8 cellular contexts compared by ENCODE assay signal in the genomic region with DNA sequence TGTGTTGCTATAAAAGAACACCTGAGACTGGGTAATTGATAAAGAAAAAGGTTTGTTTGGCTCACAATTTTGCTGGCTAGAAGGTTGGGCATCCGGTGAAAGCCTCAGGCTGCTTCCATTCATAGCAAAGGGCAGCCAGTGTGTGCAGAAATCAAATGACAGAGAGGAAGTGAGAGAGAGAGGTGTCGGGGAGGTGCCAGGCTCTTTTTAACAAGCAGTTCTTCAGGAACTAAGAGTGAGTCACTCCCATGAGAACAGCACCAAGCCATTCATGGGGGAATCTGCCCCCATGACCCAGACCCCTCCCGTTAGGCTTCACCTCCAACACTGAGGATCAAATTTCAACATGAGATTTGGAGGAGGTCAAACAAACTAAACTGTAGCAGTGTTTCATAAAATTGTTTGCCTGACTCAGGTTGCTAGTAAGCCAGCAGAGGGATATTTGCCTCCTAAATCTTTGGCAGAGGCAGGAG. TPM values are rescaled to one million over a fixed set of nuclear protein-coding genes. Genes with fewer than 3 reads are reported as not detected.
DNase-seq lines count a peak whose midpoint lies in the region; ATAC-seq and TF ChIP-seq lines count a peak whose summit lies in the region.

No MANE protein-coding gene starts in this region.

- H3K36me3 ChIP-seq in OCI-LY3 (replicated peaks; ENCODE audit: low read depth, low read length) = peaks cover 58% of the 10 kb centered on the region
- peaks cover 0 to 32% of the 10 kb centered on the region in 2 donors for H3K36me3 ChIP-seq in neuronal stem cell (replicated peaks in 1 of 2; ENCODE audit: control insufficient read depth in 2 of 2, insufficient read depth in 2 of 2, low read length in 2 of 2)
- H3K36me3 ChIP-seq in ascending aorta = peaks cover 3 to 41% of the 10 kb centered on the region in 2 donors

- H3K4me2 ChIP-seq in OCI-LY3 (ENCODE audit: low read length) (peak overlapping the region; percentile 43), neuronal stem cell (ENCODE audit: insufficient read depth, low read length, poor library complexity, severe bottlenecking) (peak overlapping the region; percentile 29)

- H3K27ac ChIP-seq in C4-2B = peak overlapping the region; percentile 60
- peak overlapping the region; percentile 97 for H3K27ac ChIP-seq in OCI-LY3 (ENCODE audit: low read length)
- peak overlapping the region; percentile 44 for H3K27ac ChIP-seq in neuronal stem cell (replicated peaks; ENCODE audit: low read length)
- peak overlapping the region in 1 of 2 donors; percentile 24 for H3K27ac ChIP-seq in ascending aorta

- DNase-seq in cardiac fibroblast (ENCODE audit: low read depth in 2 of 2) = peak; percentile 63 to 65
- DNase-seq in neuronal stem cell (ENCODE audit: low spot score) = no peak
- DNase-seq in ascending aorta (ENCODE audit: low spot score in 2 of 2) = no peak
- DNase-seq in NCI-H82 (lab: John Stamatoyannopoulos, UW) = no peak

- H3K23ac ChIP-seq in neuronal stem cell (ENCODE audit: low read depth, low read length, poor library complexity) = no peak overlapping the region

- no peak overlapping the region for H2BK5ac ChIP-seq in neuronal stem cell (ENCODE audit: low read length)

- H3K4me1 ChIP-seq in OCI-LY3 (ENCODE audit: low read length) (peaks cover 67% of the 10 kb centered on the region), neuronal stem cell (ENCODE audit: control insufficient read depth in 2 of 2, insufficient read depth in 1 of 2, low read depth in 1 of 2, low read length in 2 of 2) (peaks cover 7 to 18% of the 10 kb centered on the region in 2 donors), ascending aorta (peaks cover 0 to 4% of the 10 kb centered on the region in 2 donors)

- H3K4ac ChIP-seq in neuronal stem cell (ENCODE audit: low read length) = no peak overlapping the region

- intact Hi-C loops in ascending aorta (cut with DNase I) = no loop called here

- H2BK15ac ChIP-seq in neuronal stem cell (ENCODE audit: low read length) = no peak overlapping the region

- H4K20me1 ChIP-seq in OCI-LY3 (ENCODE audit: insufficient read depth, low read length) = no peaks in the 10 kb centered on the region

- H4K91ac ChIP-seq in neuronal stem cell (ENCODE audit: low read depth, low read length, poor library complexity) = no peak overlapping the region

- H3K9me3 ChIP-seq in OCI-LY3 (ENCODE audit: insufficient read depth, low read length) (no peaks in the 10 kb centered on the region), neuronal stem cell (replicated peaks in 1 of 2; ENCODE audit: control insufficient read depth in 2 of 2, insufficient read depth in 1 of 2, low read depth in 1 of 2, low read length in 2 of 2) (peaks cover 0 to 2% of the 10 kb centered on the region in 2 donors), ascending aorta (no peaks in the 10 kb centered on the region)

- ATAC-seq in GM21786 (IDR thresholded peaks at IDR 0.05; ENCODE audit: unreplicated experiment) (peak; percentile 28), GM19455 (IDR thresholded peaks at IDR 0.05; ENCODE audit: unreplicated experiment) (no peak)

- no peak overlapping the region for H4K8ac ChIP-seq in neuronal stem cell (ENCODE audit: low read depth, low read length)

- no peak overlapping the region for H2AFZ ChIP-seq in OCI-LY3 (ENCODE audit: low read depth, low read length)
- H2AFZ ChIP-seq in neuronal stem cell (ENCODE audit: low read length) = no peak overlapping the region

- no peak overlapping the region for H2AK5ac ChIP-seq in neuronal stem cell (ENCODE audit: low read depth, low read length)

- no peak overlapping the region for H2BK12ac ChIP-seq in neuronal stem cell (ENCODE audit: low read length)

- no peak overlapping the region for H3K14ac ChIP-seq in neuronal stem cell (ENCODE audit: low read length)

- H3K79me1 ChIP-seq in neuronal stem cell (ENCODE audit: low read depth, low read length) = no peaks in the 10 kb centered on the region

- peak overlapping the region; percentile 63 for H3K9ac ChIP-seq in OCI-LY3 (ENCODE audit: low read length)
- H3K9ac ChIP-seq in neuronal stem cell (ENCODE audit: low read depth, low read length, poor library complexity) = no peak overlapping the region

- H3K4me3 ChIP-seq in OCI-LY3 (ENCODE audit: low read length) = no peak overlapping the region
- no peak overlapping the region for H3K4me3 ChIP-seq in cardiac fibroblast (replicated peaks in 1 of 2; ENCODE audit: low read depth in 2 of 2, low read length in 2 of 2)
- H3K4me3 ChIP-seq in neuronal stem cell (ENCODE audit: low read length in 2 of 2) = no peak overlapping the region
- no peak overlapping the region for H3K4me3 ChIP-seq in ascending aorta

- WGBS in neuronal stem cell (ENCODE audit: extremely low coverage in 2 of 2, insufficient read length in 2 of 2, insufficient replicate concordance in 1 of 2), 2 donors = no CpG with 5 or more reads among the region's 3 CpGs

- H3K27me3 ChIP-seq in OCI-LY3 (ENCODE audit: low read depth, low read length) (no peaks in the 10 kb centered on the region), neuronal stem cell (ENCODE audit: control insufficient read depth in 3 of 3, insufficient read depth in 3 of 3, low read depth in 1 of 3, low read length in 3 of 3) (peaks cover 0 to 6% (median 0%) of the 10 kb centered on the region in 3 experiments), ascending aorta (no peaks in the 10 kb centered on the region)

- TF ChIP-seq CTCF in C4-2B (conservative IDR thresholded peaks at IDR 0.05) = no peak
- no peak for TF ChIP-seq CTCF in OCI-LY3 (IDR thresholded peaks at IDR 0.05; ENCODE audit: low read depth, low read length)
- TF ChIP-seq CTCF in cardiac fibroblast (IDR thresholded peaks at IDR 0.05; ENCODE audit: low read depth, low read length) = peak; percentile 2
- TF ChIP-seq CTCF in ascending aorta (IDR thresholded peaks at IDR 0.05) = no peak

- no peak overlapping the region for H2BK120ac ChIP-seq in neuronal stem cell (ENCODE audit: low read depth, low read length)

- peaks cover 33% of the 10 kb centered on the region for H3K79me2 ChIP-seq in OCI-LY3 (ENCODE audit: low read length)

- no peak overlapping the region for H3K18ac ChIP-seq in neuronal stem cell (ENCODE audit: low read length)

RNA-seq across cellular contexts. Expression of a gene that starts 4.5 kb away (rescaled TPM):
- 0.06 TPM for polyA plus RNA-seq in neuronal stem cell (2013, experiment 1 of 2)
- polyA plus RNA-seq in neuronal stem cell (2013, experiment 2 of 2) = 0.04 TPM
- total RNA-seq in ascending aorta = not detected

RNA-seq across cellular contexts. Expression of a gene that starts 8.8 kb away (rescaled TPM):
- polyA plus RNA-seq in neuronal stem cell (2013, experiment 1 of 2) = 1.2 TPM
- 1.3 TPM for polyA plus RNA-seq in neuronal stem cell (2013, experiment 2 of 2)
- 22.4 TPM for total RNA-seq in ascending aorta

RNA-seq across cellular contexts. Expression of a gene that starts 8.9 kb away (rescaled TPM):
- 0.89 TPM for polyA plus RNA-seq in neuronal stem cell (2013, experiment 1 of 2)
- 0.82 TPM for polyA plus RNA-seq in neuronal stem cell (2013, experiment 2 of 2)
- total RNA-seq in ascending aorta = 8.1 TPM

RNA-seq across cellular contexts. Expression of a gene that starts 58.2 kb away (rescaled TPM):
- polyA plus RNA-seq in neuronal stem cell (2013, experiment 1 of 2) = 32.4 TPM
- polyA plus RNA-seq in neuronal stem cell (2013, experiment 2 of 2) = 34.2 TPM
- 21.1 TPM for total RNA-seq in ascending aorta

Comparison
In these comparisons a context has a peak if more than half of its experiments do, and no peak if none do; other contexts are left out.
1. DNase-seq: peak in cardiac fibroblast (2 of 2); none in neuronal stem cell (single experiment), ascending aorta (0 of 2) and NCI-H82 (single experiment).